Comparison of ENCODE assay signal across 8 cellular contexts in genomic region chr20:35207950-35208611, GRCh38. TPM values are rescaled to one million over a fixed set of nuclear protein-coding genes. Genes with fewer than 3 reads are reported as not detected.
A peak's percentile ranks its signal among the peaks of the same experiment; 100 is the strongest.
DNase-seq lines count a peak whose midpoint lies in the region; ATAC-seq and TF ChIP-seq lines count a peak whose summit lies in the region.

No MANE protein-coding gene starts in this region.

- DNase-seq in GF-D8 (lab: John Stamatoyannopoulos, UW) (peak; percentile 25), NCI-H1417 treated with DMSO at 0.1 percent for 48 hours (lab: John Stamatoyannopoulos, UW) (peak; percentile 28), T-helper 2 cell (peak; percentile 23 to 74 (median 58)), left ventricle myocardium inferior (peak; percentile 78), putamen (ENCODE audit: low spot score) (peak; percentile 65), uterus (peak; percentile 74 to 88)

- no peaks in the 10 kb centered on the region for H3K27me3 ChIP-seq in left ventricle myocardium inferior (ENCODE audit: low read depth)
- no peaks in the 10 kb centered on the region for H3K27me3 ChIP-seq in uterus

- intact Hi-C loops in left ventricle myocardium inferior (cut with micrococcal nuclease) = loop anchor here (5.0 kb wide), 1 partner anchor 66 kb away; no protein-coding TSS in a partner anchor
- intact Hi-C loops in uterus (cut with DNase I; ENCODE audit: low total_unique reads) = loop anchor here (2.0 kb wide), 1 partner anchor 63 kb away; no protein-coding TSS in a partner anchor

- no peaks in the 10 kb centered on the region for H3K9me3 ChIP-seq in left ventricle myocardium inferior (replicated peaks)
- H3K9me3 ChIP-seq in uterus = no peaks in the 10 kb centered on the region

- peaks cover 13% of the 10 kb centered on the region for H3K4me1 ChIP-seq in left ventricle myocardium inferior
- no peaks in the 10 kb centered on the region for H3K4me1 ChIP-seq in uterus

- H3K36me3 ChIP-seq in left ventricle myocardium inferior (peaks cover 9% of the 10 kb centered on the region), uterus (no peaks in the 10 kb centered on the region)

- TF ChIP-seq POLR2A in uterus (IDR thresholded peaks at IDR 0.05) = no peak

- no peak for ATAC-seq in HG03354 (IDR thresholded peaks at IDR 0.05; ENCODE audit: poor library complexity, severe bottlenecking, unreplicated experiment)

- peak; percentile 86 for TF ChIP-seq CTCF in left ventricle myocardium inferior (IDR thresholded peaks at IDR 0.05; ENCODE audit: borderline replicate concordance)
- peak; percentile 65 to 95 (median 79) for TF ChIP-seq CTCF in uterus (IDR thresholded peaks at IDR 0.05)

- H3K4me3 ChIP-seq in left ventricle myocardium inferior = peak overlapping the region; percentile 48
- no peak overlapping the region for H3K4me3 ChIP-seq in uterus

- H3K27ac ChIP-seq in angular gyrus (ENCODE audit: low read depth, low read length) (peak overlapping the region; percentile 35), left ventricle myocardium inferior (replicated peaks) (peak overlapping the region; percentile 87), uterus (peak overlapping the region; percentile 61 to 65)

RNA-seq across cellular contexts. Expression of gene MMP24, which starts 18.4 kb away (rescaled TPM):
- total RNA-seq in left ventricle myocardium inferior = 0.25 TPM
- 1 to 10 TPM in 3 of 4 donors, under 1 TPM in 1; 0.51 to 2.6 (median 2.0) TPM for total RNA-seq in uterus

RNA-seq across cellular contexts. Expression of gene PROCR, which starts 36.2 kb away (rescaled TPM):
- total RNA-seq in left ventricle myocardium inferior (9.8 TPM), uterus (10 to 100 TPM; 40.2 to 96.2 (median 60.7) TPM)

Comparison
In these comparisons a context has a peak if more than half of its experiments do, and no peak if none do; other contexts are left out.
1. DNase-seq: peak in every context shown above with its lines; median percentile 81 in uterus; 78 in left ventricle myocardium inferior; 65 in putamen; 58 in T-helper 2 cell; 28 in NCI-H1417 treated with DMSO at 0.1 percent for 48 hours; 25 in GF-D8.
2. H3K27ac ChIP-seq: peak in every context shown above with its lines; median percentile 87 in left ventricle myocardium inferior; 63 in uterus; 35 in angular gyrus.